Comparison of ENCODE assay signal across 14 cellular contexts in the genomic region with DNA sequence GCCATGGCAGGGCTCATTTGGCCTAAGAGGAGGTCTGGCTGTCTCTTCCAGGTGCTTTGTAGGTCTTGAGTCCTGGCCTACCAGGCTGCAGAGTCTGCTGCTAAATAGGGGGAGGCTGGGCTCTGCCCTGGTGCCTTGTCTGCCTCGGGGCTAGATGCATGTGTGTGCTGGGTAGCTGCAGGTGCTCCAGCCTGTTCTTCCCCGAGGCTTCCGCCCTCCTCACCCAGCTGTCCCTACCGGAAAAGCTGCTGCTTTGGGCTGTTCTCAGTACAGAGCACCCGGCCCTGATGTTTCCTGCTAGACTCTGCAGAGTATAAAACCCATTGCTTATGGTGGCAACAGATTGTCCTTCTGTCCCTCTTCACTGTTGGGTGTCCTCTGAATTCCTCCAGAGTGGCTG. TPM values are rescaled to one million over a fixed set of nuclear protein-coding genes. Genes with fewer than 3 reads are reported as not detected.
DNase-seq lines count a peak whose midpoint lies in the region; ATAC-seq, FAIRE-seq and TF ChIP-seq lines count a peak whose summit lies in the region.
"Had no signal": no experiment of that assay in that cellular context is flagged by ENCODE, and none has a peak within 500 bp of the region (broad histone marks: within the 10 kb centered on the region; RNA-seq: fewer than 3 reads in every experiment).

No MANE protein-coding gene starts in this region.

- H3K79me2 ChIP-seq in HCT116 (ENCODE audit: insufficient read depth, low read length) = no peaks in the 10 kb centered on the region

- DNase-seq in HCT116 (ENCODE audit: low read depth, low spot score) (no peak), mesenteric fat pad (ENCODE audit: low spot score) (peak; percentile 86), GM19239 (ENCODE audit: insufficient read length, low spot score) (no peak), RKO (ENCODE audit: low spot score) (no peak), NCI-H524 (lab: John Stamatoyannopoulos, UW) (no peak), ecto neural progenitor cell (ENCODE audit: low spot score) (no peak)
- DNase-seq in activated T-helper 1 cell treated with anti-CD3 and anti-CD28 coated beads, Interleukin-12 subunit alpha, Interleukin-12 subunit beta, Interleukin-2, Interleukin-4 antibody, amounts not matched to agents 30 ng/mL and 10 ng/mL and 1 ng/mL, durations not matched to agents 14 hours and 24 hours and 36 hours (ENCODE audit: low spot score) = no peak
- DNase-seq: body of pancreas; effector CD4-positive, alpha-beta T cell; NCI-H1436; NCI-H510A treated with DMSO at 0.1 percent for 48 hours; stimulated activated CD4-positive, alpha-beta T cell treated with anti-CD3 and anti-CD28 coated beads, Interleukin-4, amount 100 ng/mL, for 1 hour had no signal

- H3K27me3 Mint-ChIP-seq in activated T-helper 1 cell treated with anti-CD3 and anti-CD28 coated beads, Interleukin-12 subunit alpha, Interleukin-12 subunit beta, Interleukin-2, Interleukin-4 antibody, amounts not matched to agents 30 ng/mL and 10 ng/mL and 1 ng/mL, durations not matched to agents 14 hours and 24 hours and 36 hours (ENCODE audit: insufficient read depth) = no peaks in the 10 kb centered on the region
- H3K27me3 Mint-ChIP-seq: stimulated activated memory B cell treated with anti-CD40 and anti-IgM and Interleukin-4, amounts not matched to agents 10 μg/mL and 1 μg/mL and 100 μg/mL, for 72 hours had no signal

- no peaks in the 10 kb centered on the region for H3K27me3 ChIP-seq in BLaER1
- H3K27me3 ChIP-seq in HCT116 (ENCODE audit: insufficient read depth, low read length) = no peaks in the 10 kb centered on the region
- H3K27me3 ChIP-seq: body of pancreas had no signal

- no peak for TF ChIP-seq RAD21 in HCT116 (IDR thresholded peaks at IDR 0.05; ENCODE audit: low read depth)

- H3K4me3 ChIP-seq in BLaER1 (peak overlapping the region; percentile 19; the same call in 1 of the 2 replicates), HCT116 (replicated peaks in 1 of 2; ENCODE audit: low read depth in 1 of 2, low read length in 2 of 2) (0 out of 4 replicates have a peak overlapping the region, but pooled peaks of 1 of the 2 experiments have one; percentile 16)
- H3K4me3 ChIP-seq: body of pancreas had no signal

- peaks cover 30% of the 10 kb centered on the region for H3K4me1 Mint-ChIP-seq in activated T-helper 1 cell treated with anti-CD3 and anti-CD28 coated beads, Interleukin-12 subunit alpha, Interleukin-12 subunit beta, Interleukin-2, Interleukin-4 antibody, amounts not matched to agents 30 ng/mL and 10 ng/mL and 1 ng/mL, durations not matched to agents 14 hours and 24 hours and 36 hours (ENCODE audit: low read depth)

- H3K36me3 ChIP-seq in BLaER1 (no peaks in the 10 kb centered on the region), HCT116 (ENCODE audit: control insufficient read depth in 1 of 2, insufficient read depth in 2 of 2, low read length in 2 of 2) (no peaks in the 10 kb centered on the region)

- no peak for TF ChIP-seq CTCF in HCT116 (IDR thresholded peaks at IDR 0.05 in 2 of 3, conservative IDR thresholded peaks at IDR 0.05 in 1 of 3; ENCODE audit: borderline replicate concordance in 1 of 3, insufficient read depth in 1 of 3, low read depth in 2 of 3, low read length in 2 of 3)

- H3K27ac ChIP-seq in BLaER1 (peak overlapping the region; percentile 78), HCT116 (ENCODE audit: low read depth, low read length) (no peak overlapping the region)
- H3K27ac ChIP-seq: body of pancreas had no signal

- no TSS peak for BruUV-seq in HCT116 (replicated peaks; lab: Mats Ljungman, UMichigan)

- H3K4me3 Mint-ChIP-seq in activated T-helper 1 cell treated with anti-CD3 and anti-CD28 coated beads, Interleukin-12 subunit alpha, Interleukin-12 subunit beta, Interleukin-2, Interleukin-4 antibody, amounts not matched to agents 30 ng/mL and 10 ng/mL and 1 ng/mL, durations not matched to agents 14 hours and 24 hours and 36 hours = no peak overlapping the region
- H3K4me3 Mint-ChIP-seq: stimulated activated memory B cell treated with anti-CD40 and anti-IgM and Interleukin-4, amounts not matched to agents 10 μg/mL and 1 μg/mL and 100 μg/mL, for 72 hours had no signal

- RAD21 ChIA-PET in HCT116 (lab: Charles Lee; ENCODE audit: low non-redundant PET in 1 of 2, low total read pairs in 2 of 2, uncharacterized antibody in 2 of 2, unreplicated experiment in 2 of 2) = no interaction called here

- POLR2A ChIA-PET in HCT116 (lab: Charles Lee) = no interaction called here

- intact Hi-C loops in HCT116 (cut with micrococcal nuclease) = no loop called here
- intact Hi-C loops in activated T-helper 1 cell treated with anti-CD3 and anti-CD28 coated beads, Interleukin-12 subunit alpha, Interleukin-12 subunit beta, Interleukin-2, Interleukin-4 antibody, amounts not matched to agents 30 ng/mL and 10 ng/mL and 1 ng/mL, durations not matched to agents 14 hours and 24 hours and 36 hours (cut with micrococcal nuclease) = no loop called here

- H2AFZ ChIP-seq in HCT116 (ENCODE audit: low read depth, low read length, poor library complexity, severe bottlenecking) = no peak overlapping the region

- H3K4me1 ChIP-seq in BLaER1 = peaks cover 65% of the 10 kb centered on the region
- H3K4me1 ChIP-seq in HCT116 (ENCODE audit: control insufficient read depth in 1 of 2, insufficient read depth in 2 of 2, low read length in 2 of 2) = peaks cover 17 to 22% of the 10 kb centered on the region in 2 experiments

- no peaks in the 10 kb centered on the region for H3K9me3 Mint-ChIP-seq in activated T-helper 1 cell treated with anti-CD3 and anti-CD28 coated beads, Interleukin-12 subunit alpha, Interleukin-12 subunit beta, Interleukin-2, Interleukin-4 antibody, amounts not matched to agents 30 ng/mL and 10 ng/mL and 1 ng/mL, durations not matched to agents 14 hours and 24 hours and 36 hours
- H3K9me3 Mint-ChIP-seq: stimulated activated memory B cell treated with anti-CD40 and anti-IgM and Interleukin-4, amounts not matched to agents 10 μg/mL and 1 μg/mL and 100 μg/mL, for 72 hours had no signal

- no peak for TF ChIP-seq POLR2A in HCT116 (IDR thresholded peaks at IDR 0.05; ENCODE audit: borderline replicate concordance, extremely low read depth, insufficient read depth, insufficient read length)

- FAIRE-seq in GM19239 (lab: Jason Lieb, UNC) = no peak

- peaks cover 49% of the 10 kb centered on the region for H3K36me3 Mint-ChIP-seq in activated T-helper 1 cell treated with anti-CD3 and anti-CD28 coated beads, Interleukin-12 subunit alpha, Interleukin-12 subunit beta, Interleukin-2, Interleukin-4 antibody, amounts not matched to agents 30 ng/mL and 10 ng/mL and 1 ng/mL, durations not matched to agents 14 hours and 24 hours and 36 hours (ENCODE audit: low read depth)

- no peaks in the 10 kb centered on the region for H4K20me1 ChIP-seq in BLaER1
- no peaks in the 10 kb centered on the region for H4K20me1 ChIP-seq in HCT116 (ENCODE audit: insufficient read depth)

- H3K9me2 ChIP-seq in HCT116 (ENCODE audit: insufficient read depth) = no peaks in the 10 kb centered on the region

- H3K9me3 ChIP-seq in BLaER1 = no peaks in the 10 kb centered on the region
- H3K9me3 ChIP-seq in HCT116 (ENCODE audit: control insufficient read depth in 1 of 2, insufficient read depth in 1 of 2, low read depth in 1 of 2, low read length in 2 of 2) = no peaks in the 10 kb centered on the region
- H3K9me3 ChIP-seq: body of pancreas had no signal

- H3K4me2 ChIP-seq in BLaER1 = peak overlapping the region; percentile 78
- peak overlapping the region; percentile 60 for H3K4me2 ChIP-seq in HCT116 (ENCODE audit: low read length)

- H3K27ac Mint-ChIP-seq in activated T-helper 1 cell treated with anti-CD3 and anti-CD28 coated beads, Interleukin-12 subunit alpha, Interleukin-12 subunit beta, Interleukin-2, Interleukin-4 antibody, amounts not matched to agents 30 ng/mL and 10 ng/mL and 1 ng/mL, durations not matched to agents 14 hours and 24 hours and 36 hours = peak overlapping the region; percentile 43
- H3K27ac Mint-ChIP-seq: stimulated activated memory B cell treated with anti-CD40 and anti-IgM and Interleukin-4, amounts not matched to agents 10 μg/mL and 1 μg/mL and 100 μg/mL, for 72 hours had no signal

- peak; percentile 43 for ATAC-seq in HCT116
- ATAC-seq: body of pancreas; stimulated activated memory B cell treated with anti-CD40 and anti-IgM and Interleukin-4, amounts not matched to agents 10 μg/mL and 1 μg/mL and 100 μg/mL, for 72 hours had no signal

- H3K9ac ChIP-seq in BLaER1 (peak overlapping the region; percentile 63; the same call in 1 of the 2 replicates), HCT116 (ENCODE audit: low read length) (peak overlapping the region; percentile 17; the same call in 1 of the 2 replicates)

- CTCF ChIA-PET in HCT116 (lab: Charles Lee) = no interaction called here

TF ChIP-seq in HCT116, 20 proteins besides CTCF, POLR2A, EP300 and RAD21 (continues in another document):
- TF ChIP-seq SIN3A (IDR thresholded peaks at IDR 0.05; ENCODE audit: low read depth) (no peak), YY1 (IDR thresholded peaks at IDR 0.05; ENCODE audit: extremely low read depth, insufficient replicate concordance, low read depth, low read length) (no peak), SRF (IDR thresholded peaks at IDR 0.05; ENCODE audit: low read depth) (no peak), POLR2AphosphoS5 (IDR thresholded peaks at IDR 0.05; ENCODE audit: low read depth, low read length) (no peak), EZH2 (IDR thresholded peaks at IDR 0.05) (no peak), EGR1 (IDR thresholded peaks at IDR 0.05; ENCODE audit: low read depth) (no peak)
- TF ChIP-seq, protein P1, sequence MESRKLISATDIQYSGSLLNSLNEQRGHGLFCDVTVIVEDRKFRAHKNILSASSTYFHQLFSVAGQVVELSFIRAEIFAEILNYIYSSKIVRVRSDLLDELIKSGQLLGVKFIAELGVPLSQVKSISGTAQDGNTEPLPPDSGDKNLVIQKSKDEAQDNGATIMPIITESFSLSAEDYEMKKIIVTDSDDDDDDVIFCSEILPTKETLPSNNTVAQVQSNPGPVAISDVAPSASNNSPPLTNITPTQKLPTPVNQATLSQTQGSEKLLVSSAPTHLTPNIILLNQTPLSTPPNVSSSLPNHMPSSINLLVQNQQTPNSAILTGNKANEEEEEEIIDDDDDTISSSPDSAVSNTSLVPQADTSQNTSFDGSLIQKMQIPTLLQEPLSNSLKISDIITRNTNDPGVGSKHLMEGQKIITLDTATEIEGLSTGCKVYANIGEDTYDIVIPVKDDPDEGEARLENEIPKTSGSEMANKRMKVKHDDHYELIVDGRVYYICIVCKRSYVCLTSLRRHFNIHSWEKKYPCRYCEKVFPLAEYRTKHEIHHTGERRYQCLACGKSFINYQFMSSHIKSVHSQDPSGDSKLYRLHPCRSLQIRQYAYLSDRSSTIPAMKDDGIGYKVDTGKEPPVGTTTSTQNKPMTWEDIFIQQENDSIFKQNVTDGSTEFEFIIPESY (IDR thresholded peaks at IDR 0.05; ENCODE audit: extremely low read depth, insufficient replicate concordance, low read length) = no peak

RNA-seq across cellular contexts. Expression of a gene that starts 37.7 kb away (rescaled TPM):
- total RNA-seq in HCT116 (2021; ENCODE audit: unreplicated experiment) (57.1 TPM), mesenteric fat pad (62.4 TPM)
- polyA plus RNA-seq in HCT116 (2012) = 39.1 and 45.1 TPM in 2 replicates
- total RNA-seq in activated T-helper 1 cell treated with anti-CD3 and anti-CD28 coated beads, Interleukin-12 subunit alpha, Interleukin-12 subunit beta, Interleukin-2, Interleukin-4 antibody, amounts not matched to agents 30 ng/mL and 10 ng/mL and 1 ng/mL, durations not matched to agents 14 hours and 24 hours and 36 hours = 89.2 and 94.2 TPM in 2 replicates
